Comparison of ENCODE assay signal across 20 cellular contexts in the genomic region with DNA sequence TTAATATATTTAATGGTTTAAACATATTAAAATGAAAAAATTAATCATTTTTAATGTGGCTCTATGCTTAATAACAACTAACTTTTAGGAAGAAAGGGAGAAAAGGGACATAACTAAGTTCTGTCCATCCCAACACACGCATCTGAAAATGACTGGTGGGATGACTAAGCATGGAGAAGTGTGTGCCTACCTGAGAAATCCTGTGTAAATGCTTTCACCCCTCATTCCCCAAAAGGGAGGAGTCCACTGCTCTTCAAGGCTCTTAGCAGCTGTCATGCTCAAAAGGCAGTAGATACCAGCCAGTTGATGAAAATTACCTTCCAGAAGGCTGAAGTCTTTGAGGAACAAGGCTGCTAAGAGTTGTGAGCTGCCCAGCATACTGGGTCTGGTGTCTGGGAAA.
"Had no signal": no experiment of that assay in that cellular context is flagged by ENCODE, and none has a peak within 500 bp of the region (broad histone marks: within the 10 kb centered on the region; RNA-seq: fewer than 3 reads in every experiment).

No MANE protein-coding gene starts in this region.

- ATAC-seq: activated CD4-positive, alpha-beta T cell treated with anti-CD3 and anti-CD28 coated beads for 36 hours; activated T-cell treated with anti-CD3 and anti-CD28 coated beads, Interleukin-2, amount 50 U/mL, for 4 hours; mucosa of descending colon had no signal

- H3K27ac ChIP-seq: adrenal gland, colonic mucosa, parathyroid adenoma, testis had no signal

- H3K36me3 ChIP-seq: adrenal gland, colonic mucosa, spleen had no signal

- H3K4me3 ChIP-seq: adrenal gland, colonic mucosa, dorsolateral prefrontal cortex, mucosa of descending colon, spleen, testis had no signal

- FAIRE-seq: astrocyte had no signal

- H3K27me3 ChIP-seq: adrenal gland, colonic mucosa, dorsolateral prefrontal cortex, spleen, testis had no signal

- DNase-seq: activated B cell treated with CpG ODN at 0.5 μM for 24 hours; activated CD4-positive, alpha-beta T cell treated with anti-CD3 and anti-CD28 coated beads for 36 hours; activated CD4-positive, alpha-beta T cell treated with anti-CD3 and anti-CD28 coated beads, Interleukin-2, amount 50 U/mL, for 48 hours; activated CD8-positive, alpha-beta memory T cell treated with anti-CD3 and anti-CD28 coated beads, Interleukin-2, amount 50 U/mL, for 48 hours; activated naive CD4-positive, alpha-beta T cell; activated T-cell treated with anti-CD3 and anti-CD28 coated beads, Interleukin-2, amount 50 U/mL, for 4 hours; adrenal gland; colonic mucosa; dorsolateral prefrontal cortex; foreskin fibroblast; mucosa of descending colon; nephron progenitor cell; spleen; stimulated activated CD4-positive, alpha-beta T cell treated with anti-CD3 and anti-CD28 coated beads, Interleukin-4, amount 100 ng/mL, for 1 hour; stimulated activated naive CD4-positive, alpha-beta T cell; T1000; testis; trophoblast cell had no signal
